In genomic region chr17:43212641-43213490, GRCh38 we compare ENCODE assay signal across 8 cellular contexts. TPM values are rescaled to one million over a fixed set of nuclear protein-coding genes. Genes with fewer than 3 reads are reported as not detected.
DNase-seq lines count a peak whose midpoint lies in the region; TF ChIP-seq lines count a peak whose summit lies in the region.

No MANE protein-coding gene starts in this region.

- peaks cover 0 to 23% (median 20%) of the 10 kb centered on the region in 4 donors for H3K4me1 ChIP-seq in sigmoid colon

- POLR2A ChIA-PET in HEK293T (lab: Yijun Ruan, JAX) = interaction anchor here (0.6 to 2.2 kb wide), 5 partner anchors 10 to 156 kb away, joined by 3 to 16 read pairs (median 3); no protein-coding TSS in a partner anchor

- peaks cover 0 to 53% (median 15%) of the 10 kb centered on the region in 4 donors for H3K36me3 ChIP-seq in sigmoid colon

- intact Hi-C loops in sigmoid colon (cut with DNase I) = loop anchor here (5.0 kb wide), 1 partner anchor 191 kb away; the partner anchor contains the start of gene VAT1

- TF ChIP-seq CTCF in GM13976 (IDR thresholded peaks at IDR 0.05; ENCODE audit: borderline replicate concordance, control extremely low read depth, extremely low read depth, insufficient read depth, missing control alignments) (no peak), fibroblast of mammary gland (conservative IDR thresholded peaks at IDR 0.05; ENCODE audit: control insufficient read depth, insufficient read depth, low read depth, low read length) (no peak), sigmoid colon (IDR thresholded peaks at IDR 0.05) (no peak)

- in situ Hi-C loops in GM13976 (cut with MboI; ENCODE audit: low sequenced_read_pairs, unreplicated experiment) = loop anchor here (25.0 kb wide), 1 partner anchor 99 kb away; no protein-coding TSS in a partner anchor

- WGBS in sigmoid colon, 2 donors = 17 to 33% methylated on average over 7 of the region's 7 CpGs

- H3K27me3 ChIP-seq in sigmoid colon = no peaks in the 10 kb centered on the region

- no peaks in the 10 kb centered on the region for H3K9me3 ChIP-seq in sigmoid colon

- no peak for TF ChIP-seq EP300 in sigmoid colon (IDR thresholded peaks at IDR 0.05)

- H3K4me3 ChIP-seq in fibroblast of mammary gland (ENCODE audit: control insufficient read depth, low read depth, low read length) = peak overlapping the region; percentile 79
- peak overlapping the region in 3 of 4 donors; percentile 67 to 71 (median 69) for H3K4me3 ChIP-seq in sigmoid colon

- CTCF ChIA-PET in HEK293T (lab: Yijun Ruan, JAX) = no interaction called here

- peak overlapping the region; percentile 80 to 87 (median 84) for H3K27ac ChIP-seq in sigmoid colon

- TF ChIP-seq POLR2A in sigmoid colon (IDR thresholded peaks at IDR 0.05) = no peak

- DNase-seq in GM13976 (ENCODE audit: low spot score) = peak; percentile 40
- DNase-seq in RPMI7951 (ENCODE audit: low read depth) = peak; percentile 11
- DNase-seq in fibroblast of mammary gland (ENCODE audit: low read depth) = no peak
- no peak for DNase-seq in sigmoid colon
- no peak for DNase-seq in HCEC 1CT
- no peak for DNase-seq in stimulated activated CD4-positive, alpha-beta T cell treated with anti-CD3 and anti-CD28 coated beads, Interleukin-2, amount 100 ng/mL, for 48 hours
- DNase-seq in AG08396 (ENCODE audit: low spot score) = no peak
- DNase-seq in HEK293T (ENCODE audit: extremely low spot score) = no peak

TF ChIP-seq in HEK293T, 16 proteins besides CTCF, POLR2A, EP300 and RAD21:
- no peak for TF ChIP-seq ELF4 (IDR thresholded peaks at IDR 0.05)
- no peak for TF ChIP-seq FOXA1 (IDR thresholded peaks at IDR 0.05)

RNA-seq across cellular contexts. Expression of gene TMEM106A, which starts 1.2 kb away (rescaled TPM):
- total RNA-seq in RPMI7951 (2014; rRNA removed; shearing (Covaris generic)) = 3.4 and 4.9 TPM in 2 replicates
- total RNA-seq in sigmoid colon = 1 to 10 TPM; 3.0 to 7.2 (median 4.7) TPM
- 1 to 10 TPM; 2.4 to 9.4 (median 3.5) TPM for polyA plus RNA-seq in sigmoid colon

RNA-seq across cellular contexts. Expression of gene CCDC200, which starts 15.6 kb away (rescaled TPM):
- not detected in 2 replicates for total RNA-seq in RPMI7951 (2014; rRNA removed; shearing (Covaris generic))
- total RNA-seq in sigmoid colon = not detected
- polyA plus RNA-seq in sigmoid colon = under 1 TPM in 1 of 3 donors, not detected in 2; 0.12 TPM

RNA-seq across cellular contexts. Expression of gene RNU2-1, which starts 20.9 kb away (rescaled TPM):
- not detected in 2 replicates for total RNA-seq in RPMI7951 (2014; rRNA removed; shearing (Covaris generic))
- total RNA-seq in sigmoid colon = not detected
- not detected for polyA plus RNA-seq in sigmoid colon

RNA-seq across cellular contexts. Expression of gene NBR1, which starts 41.9 kb away (rescaled TPM):
- 44.7 and 52.4 TPM in 2 replicates for total RNA-seq in RPMI7951 (2014; rRNA removed; shearing (Covaris generic))
- total RNA-seq in sigmoid colon = 10 to 100 TPM; 77.5 to 98.1 (median 81.5) TPM
- 10 to 100 TPM; 50.9 to 93.4 (median 74.5) TPM for polyA plus RNA-seq in sigmoid colon

Comparison
In these comparisons a context has a peak if more than half of its experiments do, and no peak if none do; other contexts are left out.
1. DNase-seq: peak in GM13976 (single experiment) and RPMI7951 (single experiment); none in fibroblast of mammary gland (single experiment), sigmoid colon (single experiment), HCEC 1CT (single experiment), stimulated activated CD4-positive, alpha-beta T cell treated with anti-CD3 and anti-CD28 coated beads, Interleukin-2, amount 100 ng/mL, for 48 hours (0 of 2), AG08396 (single experiment) and HEK293T (single experiment).